Comparison of ENCODE assay signal across 9 cellular contexts in the genomic region with DNA sequence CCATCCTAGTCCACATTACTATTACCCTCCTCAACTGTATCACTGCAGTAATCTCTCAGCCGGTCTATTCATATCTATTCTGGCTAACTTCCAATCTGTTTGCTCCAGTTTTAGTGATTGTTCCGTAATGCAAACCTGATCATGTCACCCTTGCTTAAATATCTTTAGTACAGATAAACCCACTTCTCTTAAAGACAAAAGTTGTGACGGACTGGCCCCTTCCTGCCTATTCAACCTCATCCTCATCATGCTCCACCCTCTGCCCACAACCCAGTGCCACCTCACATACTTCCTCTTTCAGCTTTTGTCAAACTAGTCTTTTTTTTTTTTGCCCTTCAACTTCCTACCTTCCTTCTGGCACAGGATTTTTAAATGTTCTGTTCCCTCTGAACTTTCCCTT. TPM values are rescaled to one million over a fixed set of nuclear protein-coding genes. Genes with fewer than 3 reads are reported as not detected.
DNase-seq lines count a peak whose midpoint lies in the region; TF ChIP-seq lines count a peak whose summit lies in the region.
"Had no signal": no experiment of that assay in that cellular context is flagged by ENCODE, and none has a peak within 500 bp of the region (broad histone marks: within the 10 kb centered on the region; RNA-seq: fewer than 3 reads in every experiment).

No MANE protein-coding gene starts in this region.

- no peak overlapping the region for H3K4me3 Mint-ChIP-seq in Calu3 (ENCODE audit: low read depth, unreplicated experiment)

- DNase-seq in AML-193 (lab: John Stamatoyannopoulos, UW) (peak; percentile 91 to 92), Kasumi-1 (lab: John Stamatoyannopoulos, UW) (peak; percentile 96), activated T-cell treated with anti-CD3 and anti-CD28 coated beads for 48 hours (ENCODE audit: low read depth) (peak; percentile 41), mucosa of gallbladder (ENCODE audit: low spot score) (peak; percentile 66), cerebellum (ENCODE audit: low spot score) (no peak), NCI-H524 treated with DMSO at 0.1 percent for 48 hours (lab: John Stamatoyannopoulos, UW) (no peak), Calu3 (no peak), NCI-H82 (lab: John Stamatoyannopoulos, UW) (no peak)

- TF ChIP-seq CTCF in Calu3 (IDR thresholded peaks at IDR 0.05; ENCODE audit: unreplicated experiment) = no peak

- H3K9me3 Mint-ChIP-seq in Calu3 (ENCODE audit: low read depth, unreplicated experiment) = no peaks in the 10 kb centered on the region

- no peak overlapping the region for H3K27ac Mint-ChIP-seq in Calu3 (ENCODE audit: unreplicated experiment)

- no peaks in the 10 kb centered on the region for H3K27me3 Mint-ChIP-seq in Calu3 (ENCODE audit: unreplicated experiment)

- intact Hi-C loops in Calu3 (cut with micrococcal nuclease; ENCODE audit: unreplicated experiment) = no loop called here

- CTCF ChIA-PET in Calu3 (lab: Charles Lee) = no interaction called here

- no TSS peak for BruUV-seq in Calu3 (replicated peaks; lab: Mats Ljungman, UMichigan)

- H3K36me3 Mint-ChIP-seq in Calu3 (ENCODE audit: insufficient read depth, unreplicated experiment) = peaks cover 6% of the 10 kb centered on the region

- no peaks in the 10 kb centered on the region for H3K4me1 Mint-ChIP-seq in Calu3 (ENCODE audit: low read depth, unreplicated experiment)

RNA-seq across cellular contexts. Expression of a gene that starts 2.8 kb away (rescaled TPM):
- total RNA-seq in mucosa of gallbladder = 17.2 TPM
- total RNA-seq in cerebellum = 1.3 TPM
- 0.56 and 0.85 TPM in 2 replicates for total RNA-seq in Calu3 (2022)

RNA-seq across cellular contexts. Expression of a gene that starts 21.7 kb away (rescaled TPM):
- 192 TPM for total RNA-seq in mucosa of gallbladder
- 121 TPM for total RNA-seq in cerebellum
- total RNA-seq in Calu3 (2022) = 149 and 157 TPM in 2 replicates

RNA-seq across cellular contexts. Expression of a gene that starts 22.0 kb away (rescaled TPM):
- total RNA-seq in mucosa of gallbladder (25.6 TPM), cerebellum (29.4 TPM), Calu3 (2022) (27.7 and 28.4 TPM in 2 replicates)

RNA-seq across cellular contexts. Expression of a gene that starts 32.4 kb away (rescaled TPM):
- total RNA-seq in mucosa of gallbladder = 15.8 TPM
- 1.1 TPM for total RNA-seq in cerebellum
- not detected in 2 replicates for total RNA-seq in Calu3 (2022)
- total RNA-seq: fibroblast of lung had no signal

RNA-seq across cellular contexts. Expression of a gene that starts 32.4 kb away (rescaled TPM):
- total RNA-seq in mucosa of gallbladder (8.4 TPM), cerebellum (3.4 TPM), Calu3 (2022) (not detected in 2 replicates)
- total RNA-seq: fibroblast of lung had no signal

Comparison
In these comparisons a context has a peak if more than half of its experiments do, and no peak if none do; other contexts are left out.
1. DNase-seq: peak in AML-193 (2 of 2), Kasumi-1 (2 of 2), activated T-cell treated with anti-CD3 and anti-CD28 coated beads for 48 hours (single experiment) and mucosa of gallbladder (single experiment); none in cerebellum (single experiment), NCI-H524 treated with DMSO at 0.1 percent for 48 hours (single experiment), Calu3 (single experiment) and NCI-H82 (single experiment).